Comparison of ENCODE assay signal across 8 cellular contexts in the genomic region with DNA sequence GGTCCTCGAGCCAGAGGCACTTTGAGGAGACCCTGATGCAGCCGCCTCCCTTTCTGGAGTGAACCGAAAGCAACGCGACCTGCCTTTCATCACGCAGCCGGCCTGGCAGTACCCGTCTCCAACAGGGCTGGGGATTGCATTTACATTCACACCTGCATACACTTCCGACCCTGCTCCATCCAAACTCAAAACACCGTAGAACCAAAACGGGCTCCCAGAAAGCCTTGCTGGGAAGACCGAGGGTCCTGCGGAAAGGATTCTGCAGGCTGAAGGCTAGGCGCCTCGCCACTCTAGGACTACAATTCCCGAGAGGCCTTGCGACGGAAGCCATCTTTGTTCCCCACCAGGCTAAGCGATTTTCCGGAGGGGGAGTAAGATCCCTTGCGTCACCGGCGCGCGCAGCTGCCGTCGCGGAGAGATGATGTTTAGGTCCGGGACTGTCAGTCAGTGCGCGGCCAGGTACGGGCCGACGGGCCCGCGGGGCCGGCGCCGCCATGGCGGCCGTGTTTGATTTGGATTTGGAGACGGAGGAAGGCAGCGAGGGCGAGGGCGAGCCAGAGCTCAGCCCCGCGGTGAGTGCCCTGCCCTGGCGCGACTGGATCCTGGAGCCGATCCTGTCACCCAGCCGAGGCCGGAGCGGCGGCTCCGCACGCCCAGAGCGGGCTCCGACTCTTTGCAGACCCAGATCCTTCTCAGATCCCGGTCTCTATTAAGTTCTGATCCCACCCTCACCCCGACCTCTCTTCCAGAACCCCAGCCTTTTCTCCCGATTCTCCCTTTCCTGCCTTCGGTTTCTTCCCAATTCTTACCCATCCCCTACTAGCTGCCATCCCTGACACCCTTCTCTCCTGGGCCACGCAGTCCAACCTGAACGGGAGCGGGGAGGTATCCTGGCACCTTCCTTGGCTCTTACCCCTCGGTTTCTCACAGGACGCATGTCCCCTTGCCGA. TPM values are rescaled to one million over a fixed set of nuclear protein-coding genes. Genes with fewer than 3 reads are reported as not detected.
DNase-seq lines count a peak whose midpoint lies in the region; ATAC-seq and TF ChIP-seq lines count a peak whose summit lies in the region.

A gene (plus strand): TSS at position 443 of the 950 bp plus-strand sequence. CDS start 52 bp downstream, at position 495.

- H3K27ac ChIP-seq in cardiac muscle cell (peak within 1 kb of the TSS; percentile 91), parathyroid adenoma (peak within 1 kb of the TSS; percentile 71), tibial nerve (peak within 1 kb of the TSS; percentile 83 to 98 (median 93))

- H3K79me2 ChIP-seq in parathyroid adenoma: peaks cover 10% of the 10 kb centered on the region

- H3K4me3 ChIP-seq in adipocyte (ENCODE audit: low read length) (peak within 1 kb of the TSS; percentile 100), cardiac muscle cell (peak within 1 kb of the TSS; percentile 92), parathyroid adenoma (ENCODE audit: low read depth, low read length) (peak within 1 kb of the TSS; percentile 64), tibial nerve (peak within 1 kb of the TSS; percentile 78 to 100 (median 87))

- peak; percentile 88 for TF ChIP-seq POLR2A in GM10847 (IDR thresholded peaks at IDR 0.05; ENCODE audit: extremely low read depth, insufficient read length)
- peak; percentile 82 to 92 for TF ChIP-seq POLR2A in tibial nerve (IDR thresholded peaks at IDR 0.05)

- H3K36me3 ChIP-seq in adipocyte (ENCODE audit: control insufficient read depth, insufficient read depth, low read length, severe bottlenecking) (peaks cover 23% of the 10 kb centered on the region), cardiac muscle cell (peaks cover 10% of the 10 kb centered on the region), parathyroid adenoma (ENCODE audit: control insufficient read depth, insufficient read depth, low read length) (no peaks in the 10 kb centered on the region), tibial nerve (peaks cover 0 to 38% (median 14%) of the 10 kb centered on the region in 3 donors)

- peak within 1 kb of the TSS; percentile 99 for H3K9ac ChIP-seq in adipocyte (ENCODE audit: low read length)
- H3K9ac ChIP-seq in parathyroid adenoma: peak within 1 kb of the TSS; percentile 59

- H3K4me1 ChIP-seq in adipocyte (ENCODE audit: control insufficient read depth, insufficient read depth, low read length) (peaks cover 10% of the 10 kb centered on the region), cardiac muscle cell (ENCODE audit: low read depth) (no peaks in the 10 kb centered on the region), parathyroid adenoma (no peaks in the 10 kb centered on the region), tibial nerve (peaks cover 0 to 26% (median 10%) of the 10 kb centered on the region in 4 donors)

- H3K4me2 ChIP-seq in parathyroid adenoma (ENCODE audit: low read length): peak within 1 kb of the TSS; percentile 94

- 0 to 2% methylated on average over 41 to 54 of the region's 68 CpGs for WGBS in tibial nerve, 2 donors

- H3K9me3 ChIP-seq in adipocyte (ENCODE audit: control insufficient read depth, low read length) (no peaks in the 10 kb centered on the region), cardiac muscle cell (ENCODE audit: low read depth) (no peaks in the 10 kb centered on the region), parathyroid adenoma (ENCODE audit: control insufficient read depth, low read length) (no peaks in the 10 kb centered on the region), tibial nerve (no peaks in the 10 kb centered on the region)

- peak; percentile 98 for DNase-seq in NCI-H1436 (lab: John Stamatoyannopoulos, UW)
- peak; percentile 99 for DNase-seq in T follicular helper cell (ENCODE audit: low read depth)
- DNase-seq in adipocyte (ENCODE audit: low read depth): peak; percentile 99
- DNase-seq in cardiac muscle cell (ENCODE audit: low read depth in 1 of 2, low spot score in 1 of 2): peak; percentile 97 to 98
- peak; percentile 99 to 100 for DNase-seq in tibial nerve (ENCODE audit: low spot score in 2 of 2)

- TF ChIP-seq CTCF in cardiac muscle cell (IDR thresholded peaks at IDR 0.05; ENCODE audit: low read depth, low read length) (no peak), parathyroid adenoma (IDR thresholded peaks at IDR 0.05) (no peak), tibial nerve (IDR thresholded peaks at IDR 0.05) (peak in 2 of 5 experiments; percentile 31 to 54)

- peak; percentile 84 for ATAC-seq in HG02759 (IDR thresholded peaks at IDR 0.05; ENCODE audit: unreplicated experiment)

- H2AFZ ChIP-seq in parathyroid adenoma: peak within 1 kb of the TSS; percentile 92

- H3K27me3 ChIP-seq in adipocyte (replicated peaks; ENCODE audit: control insufficient read depth, insufficient read depth, low read length) (no peaks in the 10 kb centered on the region), cardiac muscle cell (no peaks in the 10 kb centered on the region), parathyroid adenoma (ENCODE audit: control insufficient read depth, insufficient read depth, low read length) (no peaks in the 10 kb centered on the region), tibial nerve (no peaks in the 10 kb centered on the region)

- peak; percentile 98 to 100 for TF ChIP-seq EP300 in tibial nerve (IDR thresholded peaks at IDR 0.05)

RNA-seq across cellular contexts. Expression of the gene that starts here (rescaled TPM):
- 88.0 and 97.0 TPM in 2 replicates for total RNA-seq in cardiac muscle cell
- 92.5 and 93.8 TPM in 2 replicates for polyA plus RNA-seq in cardiac muscle cell
- 10 to 100 TPM; 36.9 to 69.3 (median 47.1) TPM for total RNA-seq in tibial nerve

Comparison
In these comparisons a context has a peak if more than half of its experiments do, and no peak if none do; other contexts are left out.
1. Peak in every context shown above with its lines: DNase-seq, ATAC-seq, H3K4me3 ChIP-seq and H3K27ac ChIP-seq.